1 cellular context compared by ENCODE assay signal in genomic region chr5:169953203-169953602, GRCh38. TPM values are rescaled to one million over a fixed set of nuclear protein-coding genes. Genes with fewer than 3 reads are reported as not detected.
"Had no signal": no experiment of that assay in that cellular context is flagged by ENCODE, and none has a peak within 500 bp of the region (broad histone marks: within the 10 kb centered on the region; RNA-seq: fewer than 3 reads in every experiment).

No MANE protein-coding gene starts in this region.

RNA-seq across cellular contexts. Expression of gene INSYN2B, which starts 27.1 kb away (rescaled TPM):
- polyA plus RNA-seq: hepatocyte had no signal
